In the genomic region with DNA sequence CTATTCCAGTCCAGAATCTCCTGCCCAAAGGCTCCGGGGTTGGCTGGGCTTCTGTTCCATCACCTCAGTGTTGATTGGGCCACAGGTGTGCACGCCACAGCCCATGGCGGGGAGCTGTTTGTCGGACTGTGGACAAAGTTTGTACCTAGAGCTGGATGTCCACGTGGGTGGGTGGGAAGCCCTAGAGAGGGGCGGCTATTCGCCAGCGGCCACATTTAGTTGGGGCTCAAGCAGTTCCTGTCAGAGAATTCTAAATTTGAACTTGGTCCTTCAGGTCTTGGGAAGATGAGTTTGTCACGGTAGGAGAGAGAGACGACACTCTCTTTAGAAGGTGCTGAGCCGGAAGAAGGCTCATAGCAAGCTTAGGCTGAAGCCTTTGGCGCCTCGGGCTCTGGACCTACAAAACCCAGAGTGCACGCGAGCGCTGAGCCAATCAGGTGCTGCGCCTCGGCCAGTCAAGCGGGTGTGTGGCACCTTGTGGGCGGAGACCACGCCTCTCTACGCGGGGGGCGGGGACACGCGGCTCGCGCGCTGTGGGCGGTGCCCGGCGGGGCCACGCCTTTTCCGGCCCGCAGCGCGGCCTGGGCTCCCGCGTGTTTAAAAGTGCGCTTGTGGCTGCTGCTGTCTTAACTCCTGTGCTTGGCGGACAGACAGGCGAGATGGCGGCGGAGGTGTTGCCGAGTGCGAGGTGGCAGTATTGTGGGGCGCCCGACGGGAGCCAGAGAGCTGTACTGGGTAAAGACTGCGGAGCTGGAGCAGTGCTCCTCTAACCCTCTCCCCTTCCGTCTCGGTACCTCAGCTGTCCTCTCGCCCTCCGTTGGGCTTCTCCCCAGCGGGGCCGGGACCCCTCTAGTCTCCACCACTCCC, we compare ENCODE assay signal across 1 cellular context.
TF ChIP-seq lines count a peak whose summit lies in the region.

A gene with protein sequence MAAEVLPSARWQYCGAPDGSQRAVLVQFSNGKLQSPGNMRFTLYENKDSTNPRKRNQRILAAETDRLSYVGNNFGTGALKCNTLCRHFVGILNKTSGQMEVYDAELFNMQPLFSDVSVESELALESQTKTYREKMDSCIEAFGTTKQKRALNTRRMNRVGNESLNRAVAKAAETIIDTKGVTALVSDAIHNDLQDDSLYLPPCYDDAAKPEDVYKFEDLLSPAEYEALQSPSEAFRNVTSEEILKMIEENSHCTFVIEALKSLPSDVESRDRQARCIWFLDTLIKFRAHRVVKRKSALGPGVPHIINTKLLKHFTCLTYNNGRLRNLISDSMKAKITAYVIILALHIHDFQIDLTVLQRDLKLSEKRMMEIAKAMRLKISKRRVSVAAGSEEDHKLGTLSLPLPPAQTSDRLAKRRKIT (plus strand): TSS at position 560 of the 867 bp plus-strand sequence. CDS start 100 bp downstream, at position 660.

TF ChIP-seq in GM12878, 131 proteins besides CTCF, POLR2A, EP300 and RAD21 (continued from another document and continues in another):
- TF ChIP-seq, protein P1, sequence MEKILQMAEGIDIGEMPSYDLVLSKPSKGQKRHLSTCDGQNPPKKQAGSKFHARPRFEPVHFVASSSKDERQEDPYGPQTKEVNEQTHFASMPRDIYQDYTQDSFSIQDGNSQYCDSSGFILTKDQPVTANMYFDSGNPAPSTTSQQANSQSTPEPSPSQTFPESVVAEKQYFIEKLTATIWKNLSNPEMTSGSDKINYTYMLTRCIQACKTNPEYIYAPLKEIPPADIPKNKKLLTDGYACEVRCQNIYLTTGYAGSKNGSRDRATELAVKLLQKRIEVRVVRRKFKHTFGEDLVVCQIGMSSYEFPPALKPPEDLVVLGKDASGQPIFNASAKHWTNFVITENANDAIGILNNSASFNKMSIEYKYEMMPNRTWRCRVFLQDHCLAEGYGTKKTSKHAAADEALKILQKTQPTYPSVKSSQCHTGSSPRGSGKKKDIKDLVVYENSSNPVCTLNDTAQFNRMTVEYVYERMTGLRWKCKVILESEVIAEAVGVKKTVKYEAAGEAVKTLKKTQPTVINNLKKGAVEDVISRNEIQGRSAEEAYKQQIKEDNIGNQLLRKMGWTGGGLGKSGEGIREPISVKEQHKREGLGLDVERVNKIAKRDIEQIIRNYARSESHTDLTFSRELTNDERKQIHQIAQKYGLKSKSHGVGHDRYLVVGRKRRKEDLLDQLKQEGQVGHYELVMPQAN (conservative IDR thresholded peaks at IDR 0.05), result peak; percentile 93
- TF ChIP-seq GABPA (IDR thresholded peaks at IDR 0.05; ENCODE audit: low read depth), result no peak
- TF ChIP-seq PAX8 (IDR thresholded peaks at IDR 0.05), result no peak
- TF ChIP-seq ZBTB40 (IDR thresholded peaks at IDR 0.05; ENCODE audit: borderline replicate concordance), result no peak
- TF ChIP-seq IKZF1 (conservative IDR thresholded peaks at IDR 0.05), result 0 out of 2 replicates have a peak, but pooled peaks have one; percentile 41
- TF ChIP-seq YBX1 (IDR thresholded peaks at IDR 0.05), result no peak
- TF ChIP-seq NR2C1 (IDR thresholded peaks at IDR 0.05), result no peak
- TF ChIP-seq ZNF274 (IDR thresholded peaks at IDR 0.05; ENCODE audit: insufficient read depth, insufficient read length), result no peak
- TF ChIP-seq SRF (IDR thresholded peaks at IDR 0.05; ENCODE audit: low read depth in 2 of 2, low read length in 2 of 2), result 0 out of 4 replicates have a peak, but pooled peaks of 1 of the 2 experiments have one; percentile 31
- TF ChIP-seq BHLHE40 (IDR thresholded peaks at IDR 0.05; ENCODE audit: borderline replicate concordance in 1 of 2, low read depth in 2 of 2, low read length in 1 of 2), result peak; percentile 84 to 91
- TF ChIP-seq, protein P2, sequence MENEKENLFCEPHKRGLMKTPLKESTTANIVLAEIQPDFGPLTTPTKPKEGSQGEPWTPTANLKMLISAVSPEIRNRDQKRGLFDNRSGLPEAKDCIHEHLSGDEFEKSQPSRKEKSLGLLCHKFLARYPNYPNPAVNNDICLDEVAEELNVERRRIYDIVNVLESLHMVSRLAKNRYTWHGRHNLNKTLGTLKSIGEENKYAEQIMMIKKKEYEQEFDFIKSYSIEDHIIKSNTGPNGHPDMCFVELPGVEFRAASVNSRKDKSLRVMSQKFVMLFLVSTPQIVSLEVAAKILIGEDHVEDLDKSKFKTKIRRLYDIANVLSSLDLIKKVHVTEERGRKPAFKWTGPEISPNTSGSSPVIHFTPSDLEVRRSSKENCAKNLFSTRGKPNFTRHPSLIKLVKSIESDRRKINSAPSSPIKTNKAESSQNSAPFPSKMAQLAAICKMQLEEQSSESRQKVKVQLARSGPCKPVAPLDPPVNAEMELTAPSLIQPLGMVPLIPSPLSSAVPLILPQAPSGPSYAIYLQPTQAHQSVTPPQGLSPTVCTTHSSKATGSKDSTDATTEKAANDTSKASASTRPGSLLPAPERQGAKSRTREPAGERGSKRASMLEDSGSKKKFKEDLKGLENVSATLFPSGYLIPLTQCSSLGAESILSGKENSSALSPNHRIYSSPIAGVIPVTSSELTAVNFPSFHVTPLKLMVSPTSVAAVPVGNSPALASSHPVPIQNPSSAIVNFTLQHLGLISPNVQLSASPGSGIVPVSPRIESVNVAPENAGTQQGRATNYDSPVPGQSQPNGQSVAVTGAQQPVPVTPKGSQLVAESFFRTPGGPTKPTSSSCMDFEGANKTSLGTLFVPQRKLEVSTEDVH (IDR thresholded peaks at IDR 0.05; ENCODE audit: low read depth, partially characterized antibody), result no peak
- peak; percentile 45; the same call in 1 of the 2 replicates for TF ChIP-seq SMARCA5 (IDR thresholded peaks at IDR 0.05)
- TF ChIP-seq EZH2 (IDR thresholded peaks at IDR 0.05; ENCODE audit: borderline replicate concordance, control insufficient read depth, low read depth, low read length), result no peak
- peak; percentile 45 for TF ChIP-seq SIX5 (IDR thresholded peaks at IDR 0.05; ENCODE audit: low read depth, low read length, severe bottlenecking)
- peak; percentile 35; the same call in 1 of the 2 replicates for TF ChIP-seq BACH1 (IDR thresholded peaks at IDR 0.05; ENCODE audit: borderline replicate concordance)
- TF ChIP-seq, protein P3, sequence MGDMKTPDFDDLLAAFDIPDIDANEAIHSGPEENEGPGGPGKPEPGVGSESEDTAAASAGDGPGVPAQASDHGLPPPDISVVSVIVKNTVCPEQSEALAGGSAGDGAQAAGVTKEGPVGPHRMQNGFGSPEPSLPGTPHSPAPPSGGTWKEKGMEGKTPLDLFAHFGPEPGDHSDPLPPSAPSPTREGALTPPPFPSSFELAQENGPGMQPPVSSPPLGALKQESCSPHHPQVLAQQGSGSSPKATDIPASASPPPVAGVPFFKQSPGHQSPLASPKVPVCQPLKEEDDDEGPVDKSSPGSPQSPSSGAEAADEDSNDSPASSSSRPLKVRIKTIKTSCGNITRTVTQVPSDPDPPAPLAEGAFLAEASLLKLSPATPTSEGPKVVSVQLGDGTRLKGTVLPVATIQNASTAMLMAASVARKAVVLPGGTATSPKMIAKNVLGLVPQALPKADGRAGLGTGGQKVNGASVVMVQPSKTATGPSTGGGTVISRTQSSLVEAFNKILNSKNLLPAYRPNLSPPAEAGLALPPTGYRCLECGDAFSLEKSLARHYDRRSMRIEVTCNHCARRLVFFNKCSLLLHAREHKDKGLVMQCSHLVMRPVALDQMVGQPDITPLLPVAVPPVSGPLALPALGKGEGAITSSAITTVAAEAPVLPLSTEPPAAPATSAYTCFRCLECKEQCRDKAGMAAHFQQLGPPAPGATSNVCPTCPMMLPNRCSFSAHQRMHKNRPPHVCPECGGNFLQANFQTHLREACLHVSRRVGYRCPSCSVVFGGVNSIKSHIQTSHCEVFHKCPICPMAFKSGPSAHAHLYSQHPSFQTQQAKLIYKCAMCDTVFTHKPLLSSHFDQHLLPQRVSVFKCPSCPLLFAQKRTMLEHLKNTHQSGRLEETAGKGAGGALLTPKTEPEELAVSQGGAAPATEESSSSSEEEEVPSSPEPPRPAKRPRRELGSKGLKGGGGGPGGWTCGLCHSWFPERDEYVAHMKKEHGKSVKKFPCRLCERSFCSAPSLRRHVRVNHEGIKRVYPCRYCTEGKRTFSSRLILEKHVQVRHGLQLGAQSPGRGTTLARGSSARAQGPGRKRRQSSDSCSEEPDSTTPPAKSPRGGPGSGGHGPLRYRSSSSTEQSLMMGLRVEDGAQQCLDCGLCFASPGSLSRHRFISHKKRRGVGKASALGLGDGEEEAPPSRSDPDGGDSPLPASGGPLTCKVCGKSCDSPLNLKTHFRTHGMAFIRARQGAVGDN (IDR thresholded peaks at IDR 0.05), result no peak
- no peak for TF ChIP-seq JUNB (IDR thresholded peaks at IDR 0.05)
- no peak for TF ChIP-seq CHD1 (IDR thresholded peaks at IDR 0.05; ENCODE audit: low read depth, low read length)
- TF ChIP-seq GATAD2B (conservative IDR thresholded peaks at IDR 0.05; ENCODE audit: low read depth), result peak; percentile 73
- TF ChIP-seq CREM (IDR thresholded peaks at IDR 0.05; ENCODE audit: low read depth), result peak; percentile 71
- TF ChIP-seq, protein P4, sequence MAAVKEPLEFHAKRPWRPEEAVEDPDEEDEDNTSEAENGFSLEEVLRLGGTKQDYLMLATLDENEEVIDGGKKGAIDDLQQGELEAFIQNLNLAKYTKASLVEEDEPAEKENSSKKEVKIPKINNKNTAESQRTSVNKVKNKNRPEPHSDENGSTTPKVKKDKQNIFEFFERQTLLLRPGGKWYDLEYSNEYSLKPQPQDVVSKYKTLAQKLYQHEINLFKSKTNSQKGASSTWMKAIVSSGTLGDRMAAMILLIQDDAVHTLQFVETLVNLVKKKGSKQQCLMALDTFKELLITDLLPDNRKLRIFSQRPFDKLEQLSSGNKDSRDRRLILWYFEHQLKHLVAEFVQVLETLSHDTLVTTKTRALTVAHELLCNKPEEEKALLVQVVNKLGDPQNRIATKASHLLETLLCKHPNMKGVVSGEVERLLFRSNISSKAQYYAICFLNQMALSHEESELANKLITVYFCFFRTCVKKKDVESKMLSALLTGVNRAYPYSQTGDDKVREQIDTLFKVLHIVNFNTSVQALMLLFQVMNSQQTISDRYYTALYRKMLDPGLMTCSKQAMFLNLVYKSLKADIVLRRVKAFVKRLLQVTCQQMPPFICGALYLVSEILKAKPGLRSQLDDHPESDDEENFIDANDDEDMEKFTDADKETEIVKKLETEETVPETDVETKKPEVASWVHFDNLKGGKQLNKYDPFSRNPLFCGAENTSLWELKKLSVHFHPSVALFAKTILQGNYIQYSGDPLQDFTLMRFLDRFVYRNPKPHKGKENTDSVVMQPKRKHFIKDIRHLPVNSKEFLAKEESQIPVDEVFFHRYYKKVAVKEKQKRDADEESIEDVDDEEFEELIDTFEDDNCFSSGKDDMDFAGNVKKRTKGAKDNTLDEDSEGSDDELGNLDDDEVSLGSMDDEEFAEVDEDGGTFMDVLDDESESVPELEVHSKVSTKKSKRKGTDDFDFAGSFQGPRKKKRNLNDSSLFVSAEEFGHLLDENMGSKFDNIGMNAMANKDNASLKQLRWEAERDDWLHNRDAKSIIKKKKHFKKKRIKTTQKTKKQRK (IDR thresholded peaks at IDR 0.05; ENCODE audit: low read depth, low read length), result no peak
- TF ChIP-seq MTA3 (IDR thresholded peaks at IDR 0.05; ENCODE audit: borderline replicate concordance, low read length), result no peak
- TF ChIP-seq HDAC6 (IDR thresholded peaks at IDR 0.05; ENCODE audit: unreplicated experiment), result no peak
- TF ChIP-seq FOS (IDR thresholded peaks at IDR 0.05; ENCODE audit: borderline replicate concordance, extremely low read depth, insufficient read length), result no peak
- no peak for TF ChIP-seq RCOR1 (conservative IDR thresholded peaks at IDR 0.05; ENCODE audit: low read depth, low read length)
- TF ChIP-seq SMAD5 (IDR thresholded peaks at IDR 0.05; ENCODE audit: low read depth), result peak; percentile 90
- TF ChIP-seq PKNOX1 (IDR thresholded peaks at IDR 0.05), result peak; percentile 74
- peak; percentile 78 for TF ChIP-seq RFX5 (IDR thresholded peaks at IDR 0.05; ENCODE audit: low read depth, low read length)
- TF ChIP-seq, protein P5, sequence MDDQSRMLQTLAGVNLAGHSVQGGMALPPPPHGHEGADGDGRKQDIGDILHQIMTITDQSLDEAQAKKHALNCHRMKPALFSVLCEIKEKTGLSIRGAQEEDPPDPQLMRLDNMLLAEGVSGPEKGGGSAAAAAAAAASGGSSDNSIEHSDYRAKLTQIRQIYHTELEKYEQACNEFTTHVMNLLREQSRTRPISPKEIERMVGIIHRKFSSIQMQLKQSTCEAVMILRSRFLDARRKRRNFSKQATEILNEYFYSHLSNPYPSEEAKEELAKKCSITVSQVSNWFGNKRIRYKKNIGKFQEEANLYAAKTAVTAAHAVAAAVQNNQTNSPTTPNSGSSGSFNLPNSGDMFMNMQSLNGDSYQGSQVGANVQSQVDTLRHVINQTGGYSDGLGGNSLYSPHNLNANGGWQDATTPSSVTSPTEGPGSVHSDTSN (IDR thresholded peaks at IDR 0.05; ENCODE audit: insufficient replicate concordance, low read depth, low read length), result no peak
- peak; percentile 70 for TF ChIP-seq MYC (IDR thresholded peaks at IDR 0.05; ENCODE audit: insufficient read depth, insufficient read length, insufficient replicate concordance, low read length, severe bottlenecking)
- no peak for TF ChIP-seq BMI1 (IDR thresholded peaks at IDR 0.05; ENCODE audit: borderline replicate concordance)
- TF ChIP-seq FOXK2 (IDR thresholded peaks at IDR 0.05), result no peak
- no peak for TF ChIP-seq RBBP5 (conservative IDR thresholded peaks at IDR 0.05)
- TF ChIP-seq CBX3 (IDR thresholded peaks at IDR 0.05; ENCODE audit: borderline replicate concordance, low read depth), result no peak
